23 cellular contexts compared by ENCODE assay signal in genomic region chr1:12206792-12207424, GRCh38. TPM values are rescaled to one million over a fixed set of nuclear protein-coding genes. Genes with fewer than 3 reads are reported as not detected.
DNase-seq lines count a peak whose midpoint lies in the region; ATAC-seq and TF ChIP-seq lines count a peak whose summit lies in the region.
"Had no signal": no experiment of that assay in that cellular context is flagged by ENCODE, and none has a peak within 500 bp of the region (broad histone marks: within the 10 kb centered on the region; RNA-seq: fewer than 3 reads in every experiment).

No MANE protein-coding gene starts in this region.

- H3K9me3 ChIP-seq in vagina (no peaks in the 10 kb centered on the region), tibial artery (no peaks in the 10 kb centered on the region)
- H3K9me3 ChIP-seq: SJCRH30 had no signal

- H3K27ac ChIP-seq in vagina (peak overlapping the region; percentile 12), tibial artery (no peak overlapping the region)
- H3K27ac ChIP-seq: C4-2B, PC-9, SJCRH30 had no signal

- intact Hi-C loops in natural killer cell (cut with micrococcal nuclease) (no loop called here), vagina (cut with DNase I) (loop anchor here (5.0 kb wide), 1 partner anchor 1365 kb away; no protein-coding TSS in a partner anchor), tibial artery (cut with DNase I; ENCODE audit: low total_unique reads) (loop anchor here (10.0 kb wide), 1 partner anchor 372 kb away; no protein-coding TSS in a partner anchor)

- H3K27me3 ChIP-seq in vagina: no peaks in the 10 kb centered on the region
- H3K27me3 ChIP-seq in tibial artery: peaks cover 0 to 4% of the 10 kb centered on the region in 2 donors
- H3K27me3 ChIP-seq: SJCRH30 had no signal

- H3K36me3 ChIP-seq in vagina (peaks cover 0 to 19% of the 10 kb centered on the region in 2 donors), tibial artery (peaks cover 0 to 11% (median 0%) of the 10 kb centered on the region in 3 donors)
- H3K36me3 ChIP-seq: SJCRH30 had no signal

- H3K4me1 ChIP-seq in vagina (peaks cover 19% of the 10 kb centered on the region), tibial artery (peaks cover 0 to 9% (median 0%) of the 10 kb centered on the region in 4 donors)
- H3K4me1 ChIP-seq: SJCRH30 had no signal

- TF ChIP-seq CTCF in natural killer cell (IDR thresholded peaks at IDR 0.05) (no peak), vagina (IDR thresholded peaks at IDR 0.05) (no peak), tibial artery (IDR thresholded peaks at IDR 0.05) (no peak)

- peak; percentile 1 for DNase-seq in NCI-H345 (lab: John Stamatoyannopoulos, UW)
- no peak for DNase-seq in NCI-H345 treated with DMSO at 0.1 percent for 48 hours (lab: John Stamatoyannopoulos, UW; ENCODE audit: unreplicated experiment)
- DNase-seq in natural killer cell: no peak
- no peak for DNase-seq in natural killer cell treated with Interleukin-12 subunit alpha and Interleukin-12 subunit beta and Interleukin-15 and Interleukin-18, amount 100 ng/mL, for 72 hours (ENCODE audit: low spot score)
- DNase-seq in activated naive CD8-positive, alpha-beta T cell treated with anti-CD3 and anti-CD28 coated beads, Interleukin-2, amount 10 ng/mL, durations not matched to agents 7 days and 5 days: no peak
- no peak for DNase-seq in vagina (ENCODE audit: extremely low spot score in 2 of 2)
- DNase-seq in tibial artery: no peak
- DNase-seq: activated CD4-positive, CD25-positive, alpha-beta regulatory T cell treated with anti-CD3 and anti-CD28 coated beads, Interleukin-2, amount 50 U/mL, for 72 hours; amygdala; caudate nucleus; left colon; MV-4-11; NCI-H2081; NCI-H526 treated with DMSO at 0.1 percent for 48 hours; occipital lobe; SJCRH30; stimulated activated naive CD8-positive, alpha-beta T cell treated with anti-CD3 and anti-CD28 coated beads, Interleukin-15, Interleukin-2, amounts not matched to agents 100 U/mL and 50 U/mL, for 24 hours; T-helper 9 cell had no signal

- H3K9me3 Mint-ChIP-seq in natural killer cell: no peaks in the 10 kb centered on the region
- H3K9me3 Mint-ChIP-seq in natural killer cell treated with Interleukin-12 subunit alpha and Interleukin-12 subunit beta and Interleukin-15 and Interleukin-18, amount 100 ng/mL, for 72 hours: no peaks in the 10 kb centered on the region
- H3K9me3 Mint-ChIP-seq in activated naive CD8-positive, alpha-beta T cell treated with anti-CD3 and anti-CD28 coated beads, Interleukin-2, amount 10 ng/mL, durations not matched to agents 7 days and 5 days: no peaks in the 10 kb centered on the region
- H3K9me3 Mint-ChIP-seq: type B pancreatic cell had no signal

- H3K4me3 ChIP-seq in vagina: no peak overlapping the region
- no peak overlapping the region for H3K4me3 ChIP-seq in tibial artery
- H3K4me3 ChIP-seq: PC-9, SJCRH30 had no signal

- no peak for ATAC-seq in natural killer cell
- ATAC-seq in natural killer cell treated with Interleukin-12 subunit alpha and Interleukin-12 subunit beta and Interleukin-15 and Interleukin-18, amount 100 ng/mL, for 72 hours: no peak
- no peak for ATAC-seq in activated naive CD8-positive, alpha-beta T cell treated with anti-CD3 and anti-CD28 coated beads, Interleukin-2, amount 10 ng/mL, durations not matched to agents 7 days and 5 days (ENCODE audit: low read depth)
- ATAC-seq in GM18868 (IDR thresholded peaks at IDR 0.05; ENCODE audit: unreplicated experiment): no peak
- ATAC-seq: left colon; stimulated activated naive CD8-positive, alpha-beta T cell treated with anti-CD3 and anti-CD28 coated beads, Interleukin-15, Interleukin-2, amounts not matched to agents 100 U/mL and 50 U/mL, for 24 hours had no signal

- H3K4me3 Mint-ChIP-seq in natural killer cell: no peak overlapping the region
- no peak overlapping the region for H3K4me3 Mint-ChIP-seq in natural killer cell treated with Interleukin-12 subunit alpha and Interleukin-12 subunit beta and Interleukin-15 and Interleukin-18, amount 100 ng/mL, for 72 hours
- H3K4me3 Mint-ChIP-seq in activated naive CD8-positive, alpha-beta T cell treated with anti-CD3 and anti-CD28 coated beads, Interleukin-2, amount 10 ng/mL, durations not matched to agents 7 days and 5 days: no peak overlapping the region
- H3K4me3 Mint-ChIP-seq: type B pancreatic cell had no signal

- no peaks in the 10 kb centered on the region for H3K36me3 Mint-ChIP-seq in natural killer cell
- H3K36me3 Mint-ChIP-seq in natural killer cell treated with Interleukin-12 subunit alpha and Interleukin-12 subunit beta and Interleukin-15 and Interleukin-18, amount 100 ng/mL, for 72 hours: peaks cover 6% of the 10 kb centered on the region
- H3K36me3 Mint-ChIP-seq in activated naive CD8-positive, alpha-beta T cell treated with anti-CD3 and anti-CD28 coated beads, Interleukin-2, amount 10 ng/mL, durations not matched to agents 7 days and 5 days: peaks cover 36% of the 10 kb centered on the region
- H3K36me3 Mint-ChIP-seq: type B pancreatic cell had no signal

- H3K27me3 Mint-ChIP-seq in natural killer cell (ENCODE audit: low read depth in 2 of 2): no peaks in the 10 kb centered on the region
- H3K27me3 Mint-ChIP-seq in natural killer cell treated with Interleukin-12 subunit alpha and Interleukin-12 subunit beta and Interleukin-15 and Interleukin-18, amount 100 ng/mL, for 72 hours: no peaks in the 10 kb centered on the region
- H3K27me3 Mint-ChIP-seq in activated naive CD8-positive, alpha-beta T cell treated with anti-CD3 and anti-CD28 coated beads, Interleukin-2, amount 10 ng/mL, durations not matched to agents 7 days and 5 days: no peaks in the 10 kb centered on the region

- POLR2A ChIA-PET in activated naive CD8-positive, alpha-beta T cell treated with anti-CD3 and anti-CD28 coated beads, Interleukin-2, amount 10 ng/mL, durations not matched to agents 7 days and 5 days (lab: Charles Lee): interaction anchor here (1.1 to 2.0 kb wide), 3 partner anchors 29 to 82 kb away, joined by 3 to 7 read pairs (median 4); no protein-coding TSS in a partner anchor

- H3K27ac Mint-ChIP-seq in natural killer cell: peak overlapping the region; percentile 58 to 88
- H3K27ac Mint-ChIP-seq in natural killer cell treated with Interleukin-12 subunit alpha and Interleukin-12 subunit beta and Interleukin-15 and Interleukin-18, amount 100 ng/mL, for 72 hours: peak overlapping the region in 1 of 2 donors; percentile 81
- peak overlapping the region; percentile 64 for H3K27ac Mint-ChIP-seq in activated naive CD8-positive, alpha-beta T cell treated with anti-CD3 and anti-CD28 coated beads, Interleukin-2, amount 10 ng/mL, durations not matched to agents 7 days and 5 days
- H3K27ac Mint-ChIP-seq: type B pancreatic cell had no signal

- no peak for TF ChIP-seq POLR2A in vagina (IDR thresholded peaks at IDR 0.05)

- H3K4me1 Mint-ChIP-seq in natural killer cell: peaks cover 45 to 68% of the 10 kb centered on the region in 2 donors
- peaks cover 47 to 53% of the 10 kb centered on the region in 2 donors for H3K4me1 Mint-ChIP-seq in natural killer cell treated with Interleukin-12 subunit alpha and Interleukin-12 subunit beta and Interleukin-15 and Interleukin-18, amount 100 ng/mL, for 72 hours (ENCODE audit: low read depth in 2 of 2)
- H3K4me1 Mint-ChIP-seq in activated naive CD8-positive, alpha-beta T cell treated with anti-CD3 and anti-CD28 coated beads, Interleukin-2, amount 10 ng/mL, durations not matched to agents 7 days and 5 days: peaks cover 54% of the 10 kb centered on the region

RNA-seq across cellular contexts. Expression of gene VPS13D, which starts 22.9 kb away (rescaled TPM):
- 10 to 100 TPM; 66.3 to 94.0 (median 81.7) TPM for total RNA-seq in natural killer cell
- 10 to 100 TPM; 41.8 to 71.7 TPM for total RNA-seq in natural killer cell treated with Interleukin-12 subunit alpha and Interleukin-12 subunit beta and Interleukin-15 and Interleukin-18, amount 100 ng/mL, for 72 hours
- total RNA-seq in activated naive CD8-positive, alpha-beta T cell treated with anti-CD3 and anti-CD28 coated beads, Interleukin-2, amount 10 ng/mL, durations not matched to agents 7 days and 5 days: 10 to 100 TPM; 52.6 to 53.3 TPM
- total RNA-seq in vagina: 88.9 TPM

RNA-seq across cellular contexts. Expression of gene TNFRSF1B, which starts 40.1 kb away (rescaled TPM):
- total RNA-seq in natural killer cell (100 to 1,000 TPM; 152 to 173 (median 172) TPM), vagina (41.0 TPM)
- 100 to 1,000 TPM; 452 to 479 TPM for total RNA-seq in natural killer cell treated with Interleukin-12 subunit alpha and Interleukin-12 subunit beta and Interleukin-15 and Interleukin-18, amount 100 ng/mL, for 72 hours
- 100 to 1,000 TPM; 215 to 246 TPM for total RNA-seq in activated naive CD8-positive, alpha-beta T cell treated with anti-CD3 and anti-CD28 coated beads, Interleukin-2, amount 10 ng/mL, durations not matched to agents 7 days and 5 days
- total RNA-seq: A673 had no signal
